In genomic region chr2:5696351-5696740, GRCh38 we compare ENCODE assay signal across 9 cellular contexts. TPM values are rescaled to one million over a fixed set of nuclear protein-coding genes. Genes with fewer than 3 reads are reported as not detected.
DNase-seq lines count a peak whose midpoint lies in the region; ATAC-seq and TF ChIP-seq lines count a peak whose summit lies in the region.
"Had no signal": no experiment of that assay in that cellular context is flagged by ENCODE, and none has a peak within 500 bp of the region (broad histone marks: within the 10 kb centered on the region; RNA-seq: fewer than 3 reads in every experiment).

No MANE protein-coding gene starts in this region.

- TF ChIP-seq CTCF in upper lobe of left lung (IDR thresholded peaks at IDR 0.05), result no peak

- WGBS in upper lobe of left lung, 2 donors, result 2 to 7% methylated on average over 11 to 13 of the region's 49 CpGs

- DNase-seq in SHP77 (lab: John Stamatoyannopoulos, UW) (peak; percentile 38 to 57), SHP77 treated with DMSO at 0.1 percent for 48 hours (lab: John Stamatoyannopoulos, UW) (no peak), amniotic epithelial cell (ENCODE audit: low read depth) (peak; percentile 28), kidney tubule cell (ENCODE audit: low spot score) (peak; percentile 17), upper lobe of left lung (peak in 1 of 2 donors; percentile 81), DMS79 (lab: John Stamatoyannopoulos, UW) (no peak), retina (no peak)
- DNase-seq in activated CD4-positive, alpha-beta T cell treated with anti-CD3 and anti-CD28 coated beads, Interleukin-2, amount 50 U/mL, for 4 hours, result no peak
- DNase-seq: CD4-positive, alpha-beta memory T cell had no signal

- no peaks in the 10 kb centered on the region for H3K36me3 ChIP-seq in upper lobe of left lung

- H3K27ac ChIP-seq in upper lobe of left lung, result no peak overlapping the region

- no peaks in the 10 kb centered on the region for H3K9me3 ChIP-seq in upper lobe of left lung

- peaks cover 35 to 45% (median 38%) of the 10 kb centered on the region in 4 donors for H3K4me1 ChIP-seq in upper lobe of left lung

- TF ChIP-seq EP300 in upper lobe of left lung (IDR thresholded peaks at IDR 0.05), result no peak

- peak overlapping the region in 3 of 4 donors; percentile 3 to 41 (median 41) for H3K4me3 ChIP-seq in upper lobe of left lung

- H3K27me3 ChIP-seq in upper lobe of left lung, result peaks cover 4 to 50% (median 29%) of the 10 kb centered on the region in 4 donors

- peak in 1 of 2 donors; percentile 36 for ATAC-seq in upper lobe of left lung (ENCODE audit: low FRiP score in 2 of 2)

- no peak for TF ChIP-seq POLR2A in upper lobe of left lung (IDR thresholded peaks at IDR 0.05)

RNA-seq across cellular contexts. Expression of gene SOX11, which starts 4.2 kb away (rescaled TPM):
- under 1 TPM in 2 of 6 donors, not detected in 4; 0.06 to 0.13 TPM for total RNA-seq in upper lobe of left lung
- total RNA-seq: CD4-positive, alpha-beta memory T cell had no signal

Comparison
In these comparisons a context has a peak if more than half of its experiments do, and no peak if none do; other contexts are left out.
1. DNase-seq: peak in SHP77 (2 of 2), amniotic epithelial cell (single experiment) and kidney tubule cell (single experiment); none in SHP77 treated with DMSO at 0.1 percent for 48 hours (single experiment), DMS79 (single experiment), activated CD4-positive, alpha-beta T cell treated with anti-CD3 and anti-CD28 coated beads, Interleukin-2, amount 50 U/mL, for 4 hours (0 of 2) and retina (single experiment).